18 cellular contexts compared by ENCODE assay signal in genomic region chr19:38082256-38083118, GRCh38.
"Had no signal": no experiment of that assay in that cellular context is flagged by ENCODE, and none has a peak within 500 bp of the region (broad histone marks: within the 10 kb centered on the region; RNA-seq: fewer than 3 reads in every experiment).

No MANE protein-coding gene starts in this region.

- H3K9me3 ChIP-seq: left lung, ovary, sigmoid colon, thoracic aorta, tibial nerve, upper lobe of left lung had no signal

- ATAC-seq: left lung; naive thymus-derived CD4-positive, alpha-beta T cell; stimulated activated effector memory CD8-positive, alpha-beta T cell treated with anti-CD3 and anti-CD28 coated beads, Interleukin-12 subunit alpha, Interleukin-12 subunit beta, amount 100 ng/mL, for 72 hours; stimulated activated naive CD8-positive, alpha-beta T cell treated with anti-CD3 and anti-CD28 coated beads, Interleukin-15, Interleukin-2, amounts not matched to agents 100 U/mL and 50 U/mL, for 24 hours had no signal

- H3K36me3 ChIP-seq: ovary, thoracic aorta had no signal

- H3K27ac ChIP-seq: dorsolateral prefrontal cortex, left lung, ovary, sigmoid colon, thoracic aorta, tibial nerve, upper lobe of left lung had no signal

- DNase-seq: dorsolateral prefrontal cortex; effector CD4-positive, alpha-beta T cell; hypothalamus; mesendoderm; midbrain; naive thymus-derived CD4-positive, alpha-beta T cell; nucleus accumbens; ovary; sigmoid colon; stimulated activated CD4-positive, alpha-beta T cell treated with anti-CD3 and anti-CD28 coated beads, Interleukin-2, amount 100 ng/mL, for 24 hours; stimulated activated CD4-positive, alpha-beta T cell treated with anti-CD3 and anti-CD28 coated beads, Interleukin-4, amount 100 ng/mL, for 24 hours; stimulated activated naive CD8-positive, alpha-beta T cell treated with anti-CD3 and anti-CD28 coated beads, Interleukin-15, Interleukin-2, amounts not matched to agents 100 U/mL and 50 U/mL, for 24 hours; substantia nigra had no signal

- H3K27me3 ChIP-seq: dorsolateral prefrontal cortex, left lung, ovary, sigmoid colon, tibial nerve, upper lobe of left lung had no signal

- H3K4me3 ChIP-seq: dorsolateral prefrontal cortex, left lung, ovary, sigmoid colon, thoracic aorta, tibial nerve, upper lobe of left lung had no signal

- H3K4me1 ChIP-seq: sigmoid colon, tibial nerve had no signal
